18 cellular contexts compared by ENCODE assay signal in genomic region chr10:15182541-15183207, GRCh38. TPM values are rescaled to one million over a fixed set of nuclear protein-coding genes. Genes with fewer than 3 reads are reported as not detected.
DNase-seq lines count a peak whose midpoint lies in the region; ATAC-seq and TF ChIP-seq lines count a peak whose summit lies in the region.
"Had no signal": no experiment of that assay in that cellular context is flagged by ENCODE, and none has a peak within 500 bp of the region (broad histone marks: within the 10 kb centered on the region; RNA-seq: fewer than 3 reads in every experiment).

No MANE protein-coding gene starts in this region.

- H3K4me1 ChIP-seq in A673 (ENCODE audit: insufficient read depth, low read length, poor library complexity, severe bottlenecking) (peaks cover 15% of the 10 kb centered on the region), GM23248 (ENCODE audit: insufficient read depth) (peaks cover 19% of the 10 kb centered on the region), RWPE2 (ENCODE audit: insufficient read depth, poor library complexity, severe bottlenecking) (peaks cover 2% of the 10 kb centered on the region)
- H3K4me1 ChIP-seq: BLaER1 treated with 17β-estradiol and CSF1 and Interleukin-3, amounts not matched to agents 10 nM and 100 nM; upper lobe of right lung had no signal

- no peaks in the 10 kb centered on the region for H3K79me2 ChIP-seq in GM23248 (ENCODE audit: insufficient read depth)

- CTCF ChIA-PET in A673 (lab: Charles Lee): no interaction called here
- CTCF ChIA-PET in activated CD4-positive, alpha-beta T cell treated with anti-CD3 and anti-CD28 coated beads for 36 hours (lab: Charles Lee): interaction anchor here (0.7 kb wide), 1 partner anchor 685 kb away, joined by 4 read pairs; no protein-coding TSS in a partner anchor

- H3K27me3 ChIP-seq in A673 (replicated peaks; ENCODE audit: insufficient read depth, low read depth, low read length, poor library complexity): no peaks in the 10 kb centered on the region
- H3K27me3 ChIP-seq in GM23248 (replicated peaks; ENCODE audit: insufficient read depth): no peaks in the 10 kb centered on the region
- H3K27me3 ChIP-seq in RWPE2 (ENCODE audit: insufficient read depth, poor library complexity, severe bottlenecking): no peaks in the 10 kb centered on the region
- H3K27me3 ChIP-seq: BLaER1 treated with 17β-estradiol and CSF1 and Interleukin-3, amounts not matched to agents 10 nM and 100 nM; cardiac muscle cell; upper lobe of right lung had no signal

- H3K36me3 ChIP-seq in A673 (ENCODE audit: insufficient read depth, low read length, poor library complexity, severe bottlenecking): no peaks in the 10 kb centered on the region
- no peaks in the 10 kb centered on the region for H3K36me3 ChIP-seq in GM23248 (ENCODE audit: low read depth)
- no peaks in the 10 kb centered on the region for H3K36me3 ChIP-seq in RWPE2 (ENCODE audit: low read depth)
- H3K36me3 ChIP-seq: BLaER1 treated with 17β-estradiol and CSF1 and Interleukin-3, amounts not matched to agents 10 nM and 100 nM; cardiac muscle cell; upper lobe of right lung had no signal

- ATAC-seq in RWPE2 (ENCODE audit: low read depth): peak; percentile 25; the same call in 1 of the 3 replicates
- ATAC-seq in activated CD4-positive, alpha-beta T cell treated with anti-CD3 and anti-CD28 coated beads for 36 hours: no peak
- no peak for ATAC-seq in HG03354 (IDR thresholded peaks at IDR 0.05; ENCODE audit: poor library complexity, severe bottlenecking, unreplicated experiment)
- ATAC-seq: natural killer cell, upper lobe of right lung had no signal

- in situ Hi-C loops in GM23248 (cut with MboI): no loop called here

- no peaks in the 10 kb centered on the region for H4K20me1 ChIP-seq in GM23248 (ENCODE audit: insufficient read depth)
- H4K20me1 ChIP-seq: BLaER1 treated with 17β-estradiol and CSF1 and Interleukin-3, amounts not matched to agents 10 nM and 100 nM had no signal

- H3K4me3 Mint-ChIP-seq in nephron progenitor cell: no peak overlapping the region
- H3K4me3 Mint-ChIP-seq in activated CD4-positive, alpha-beta T cell treated with anti-CD3 and anti-CD28 coated beads for 36 hours: no peak overlapping the region
- H3K4me3 Mint-ChIP-seq: natural killer cell had no signal

- WGBS in GM23248 (ENCODE audit: low coverage in 1 of 2, low lambda C conversion rate in 2 of 2, missing lambda C conversion rate in 2 of 2), 2 experiments: 17 to 21% methylated on average over 8 of the region's 8 CpGs

- H3F3A ChIP-seq in GM23248 (ENCODE audit: insufficient read depth): 0 out of 2 replicates have a peak, but pooled peaks cover 9% of the 10 kb centered on the region

- H3K9me2 ChIP-seq in GM23248 (ENCODE audit: insufficient read depth): no peaks in the 10 kb centered on the region

- H3K27me3 Mint-ChIP-seq in nephron progenitor cell (ENCODE audit: low read depth, poor library complexity): no peaks in the 10 kb centered on the region
- no peaks in the 10 kb centered on the region for H3K27me3 Mint-ChIP-seq in activated CD4-positive, alpha-beta T cell treated with anti-CD3 and anti-CD28 coated beads for 36 hours

- peak overlapping the region; percentile 69 for H3K4me2 ChIP-seq in GM23248 (ENCODE audit: unreplicated experiment)
- H3K4me2 ChIP-seq: BLaER1 treated with 17β-estradiol and CSF1 and Interleukin-3, amounts not matched to agents 10 nM and 100 nM had no signal

- peaks cover 5% of the 10 kb centered on the region for H3K9me3 Mint-ChIP-seq in nephron progenitor cell
- no peaks in the 10 kb centered on the region for H3K9me3 Mint-ChIP-seq in activated CD4-positive, alpha-beta T cell treated with anti-CD3 and anti-CD28 coated beads for 36 hours (ENCODE audit: low read depth)
- H3K9me3 Mint-ChIP-seq: natural killer cell had no signal

- H3K36me3 Mint-ChIP-seq in nephron progenitor cell (ENCODE audit: low read depth): no peaks in the 10 kb centered on the region
- peaks cover 4% of the 10 kb centered on the region for H3K36me3 Mint-ChIP-seq in activated CD4-positive, alpha-beta T cell treated with anti-CD3 and anti-CD28 coated beads for 36 hours (ENCODE audit: low read depth)
- H3K36me3 Mint-ChIP-seq: natural killer cell had no signal

- peak overlapping the region; percentile 79 for H2AFZ ChIP-seq in GM23248

- TF ChIP-seq CTCF in A673 (conservative IDR thresholded peaks at IDR 0.05; ENCODE audit: low read depth, low read length) (no peak), RWPE2 (IDR thresholded peaks at IDR 0.05; ENCODE audit: poor library complexity, severe bottlenecking) (no peak), fibroblast of pulmonary artery (IDR thresholded peaks at IDR 0.05; ENCODE audit: low read length, missing control alignments) (no peak), nephron progenitor cell (IDR thresholded peaks at IDR 0.05) (no peak)

- TSS peak; percentile 95 for BruUV-seq in A673 (replicated peaks; lab: Mats Ljungman, UMichigan)

- peak overlapping the region; percentile 52; the same call in 1 of the 2 replicates for H3K9ac ChIP-seq in GM23248
- H3K9ac ChIP-seq: BLaER1 treated with 17β-estradiol and CSF1 and Interleukin-3, amounts not matched to agents 10 nM and 100 nM had no signal

- intact Hi-C loops in A673 (cut with micrococcal nuclease; ENCODE audit: unreplicated experiment): no loop called here
- intact Hi-C loops in activated CD4-positive, alpha-beta T cell treated with anti-CD3 and anti-CD28 coated beads for 36 hours (cut with DNase I, micrococcal nuclease): no loop called here

- H3K9me3 ChIP-seq in A673 (ENCODE audit: low read depth, low read length, poor library complexity, severe bottlenecking): no peaks in the 10 kb centered on the region
- no peaks in the 10 kb centered on the region for H3K9me3 ChIP-seq in GM23248 (ENCODE audit: low read depth)
- no peaks in the 10 kb centered on the region for H3K9me3 ChIP-seq in RWPE2 (ENCODE audit: severe bottlenecking)
- H3K9me3 ChIP-seq: upper lobe of right lung had no signal

- no peaks in the 10 kb centered on the region for H3K4me1 Mint-ChIP-seq in nephron progenitor cell
- H3K4me1 Mint-ChIP-seq in activated CD4-positive, alpha-beta T cell treated with anti-CD3 and anti-CD28 coated beads for 36 hours: peaks cover 29% of the 10 kb centered on the region

- H3K4me3 ChIP-seq in A673 (ENCODE audit: low read depth, low read length, poor library complexity, severe bottlenecking): no peak overlapping the region
- peak overlapping the region; percentile 55 for H3K4me3 ChIP-seq in GM23248
- H3K4me3 ChIP-seq in RWPE2 (ENCODE audit: severe bottlenecking): no peak overlapping the region
- no peak overlapping the region for H3K4me3 ChIP-seq in fibroblast of pulmonary artery (replicated peaks; ENCODE audit: low read depth, low read length)
- H3K4me3 ChIP-seq: BLaER1 treated with 17β-estradiol and CSF1 and Interleukin-3, amounts not matched to agents 10 nM and 100 nM; cardiac muscle cell; upper lobe of right lung had no signal

- H3K27ac ChIP-seq in A673 (ENCODE audit: low read depth, low read length, poor library complexity, severe bottlenecking): peak overlapping the region; percentile 64
- H3K27ac ChIP-seq in GM23248: peak overlapping the region; percentile 56
- no peak overlapping the region for H3K27ac ChIP-seq in RWPE2 (ENCODE audit: poor library complexity, severe bottlenecking)
- H3K27ac ChIP-seq: BLaER1 treated with 17β-estradiol and CSF1 and Interleukin-3, amounts not matched to agents 10 nM and 100 nM; cardiac muscle cell; upper lobe of right lung had no signal

- H3K27ac Mint-ChIP-seq in nephron progenitor cell: no peak overlapping the region
- H3K27ac Mint-ChIP-seq in activated CD4-positive, alpha-beta T cell treated with anti-CD3 and anti-CD28 coated beads for 36 hours: no peak overlapping the region
- H3K27ac Mint-ChIP-seq: natural killer cell had no signal

- peak; percentile 56 for DNase-seq in A673 (ENCODE audit: low spot score)
- DNase-seq in GM23248: peak; percentile 60
- no peak for DNase-seq in RWPE2 (ENCODE audit: low spot score)
- DNase-seq in fibroblast of pulmonary artery (ENCODE audit: low read depth): peak; percentile 65
- no peak for DNase-seq in nephron progenitor cell
- DNase-seq in activated CD4-positive, alpha-beta T cell treated with anti-CD3 and anti-CD28 coated beads for 36 hours: no peak
- no peak for DNase-seq in HUDEP-2 (lab: John Stamatoyannopoulos, UW; ENCODE audit: unreplicated experiment in 76 of 76)
- DNase-seq: activated CD4-positive, alpha-beta T cell treated with anti-CD3 and anti-CD28 coated beads, Interleukin-2, amount 50 U/mL, for 48 hours; activated gamma-delta T cell; hippocampal formation; natural killer cell; NCI-H1417 treated with DMSO at 0.1 percent for 48 hours; stimulated activated CD4-positive, alpha-beta T cell treated with anti-CD3 and anti-CD28 coated beads, Interleukin-4, amount 100 ng/mL, for 1 hour; T1000; upper lobe of right lung had no signal

- POLR2A ChIA-PET in A673 (lab: Charles Lee; ENCODE audit: low non-redundant PET): no interaction called here
- POLR2A ChIA-PET in activated CD4-positive, alpha-beta T cell treated with anti-CD3 and anti-CD28 coated beads for 36 hours (lab: Charles Lee): no interaction called here

RNA-seq across cellular contexts. Expression of gene NMT2, which starts 14.2 kb away (rescaled TPM):
- 15.7 and 16.3 TPM in 2 replicates for total RNA-seq in A673 (2021)
- 28.6 and 35.9 TPM in 2 replicates for total RNA-seq in GM23248 (2014; rRNA removed; shearing (Covaris generic))
- 24.9 and 26.3 TPM in 2 replicates for polyA plus RNA-seq in GM23248 (2016; fragmentation: Nextera tagmentation; extraction: Ambion mirVana)
- 10 to 100 TPM; 20.6 to 22.1 TPM for total RNA-seq in activated CD4-positive, alpha-beta T cell treated with anti-CD3 and anti-CD28 coated beads for 36 hours

Comparison
In these comparisons a context has a peak if more than half of its experiments do, and no peak if none do; other contexts are left out.
1. DNase-seq: peak in A673 (single experiment), GM23248 (single experiment) and fibroblast of pulmonary artery (single experiment); none in RWPE2 (single experiment), nephron progenitor cell (single experiment), activated CD4-positive, alpha-beta T cell treated with anti-CD3 and anti-CD28 coated beads for 36 hours (single experiment) and HUDEP-2 (0 of 76).